Comparison of ENCODE assay signal across 1 cellular context in genomic region chr22:37594237-37594636, GRCh38.
TF ChIP-seq lines count a peak whose summit lies in the region.

No MANE protein-coding gene starts in this region.

TF ChIP-seq in H1, 55 proteins besides CTCF, POLR2A, EP300 and RAD21:
- TF ChIP-seq YY1 (IDR thresholded peaks at IDR 0.05; ENCODE audit: low read depth, low read length) (no peak), RNF2 (IDR thresholded peaks at IDR 0.05; ENCODE audit: borderline replicate concordance, low read depth, low read length, missing control alignments, poor library complexity, severe bottlenecking) (no peak), SIX5 (IDR thresholded peaks at IDR 0.05; ENCODE audit: low read depth, low read length) (no peak), TAF1 (IDR thresholded peaks at IDR 0.05; ENCODE audit: low read depth, low read length) (no peak), CBX8 (IDR thresholded peaks at IDR 0.05; ENCODE audit: borderline replicate concordance, low read depth, low read length) (no peak), KDM4A (IDR thresholded peaks at IDR 0.05; ENCODE audit: low read depth, low read length, severe bottlenecking) (no peak), RFX5 (IDR thresholded peaks at IDR 0.05; ENCODE audit: borderline replicate concordance, low read depth, low read length) (no peak), SP4 (IDR thresholded peaks at IDR 0.05; ENCODE audit: low read length) (no peak), EGR1 (IDR thresholded peaks at IDR 0.05; ENCODE audit: borderline replicate concordance, low read depth, low read length) (no peak)
- TF ChIP-seq, protein P1, sequence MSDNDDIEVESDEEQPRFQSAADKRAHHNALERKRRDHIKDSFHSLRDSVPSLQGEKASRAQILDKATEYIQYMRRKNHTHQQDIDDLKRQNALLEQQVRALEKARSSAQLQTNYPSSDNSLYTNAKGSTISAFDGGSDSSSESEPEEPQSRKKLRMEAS (IDR thresholded peaks at IDR 0.05), result no peak
